ENCODE assay signal across 11 cellular contexts in genomic region chr12:128794661-128795529, GRCh38. TPM values are rescaled to one million over a fixed set of nuclear protein-coding genes. Genes with fewer than 3 reads are reported as not detected.
A peak's percentile ranks its signal among the peaks of the same experiment; 100 is the strongest.
DNase-seq lines count a peak whose midpoint lies in the region; ATAC-seq lines count a peak whose summit lies in the region.
"Had no signal": no experiment of that assay in that cellular context is flagged by ENCODE, and none has a peak within 500 bp of the region (broad histone marks: within the 10 kb centered on the region; RNA-seq: fewer than 3 reads in every experiment).

No MANE protein-coding gene starts in this region.

- peak in 1 of 2 donors; percentile 25 for ATAC-seq in activated naive CD4-positive, alpha-beta T cell treated with anti-CD3 and anti-CD28 coated beads, Interleukin-2, amount 50 U/mL, for 72 hours
- peak; percentile 36 for ATAC-seq in HG03097 (IDR thresholded peaks at IDR 0.05; ENCODE audit: low FRiP score, unreplicated experiment)
- no peak for ATAC-seq in stimulated activated naive CD8-positive, alpha-beta T cell treated with anti-CD3 and anti-CD28 coated beads, Interleukin-15, amount 100 ng/mL, for 72 hours
- ATAC-seq: body of pancreas had no signal

- no peak for DNase-seq in activated naive CD4-positive, alpha-beta T cell treated with anti-CD3 and anti-CD28 coated beads, Interleukin-2, amount 50 U/mL, for 72 hours (ENCODE audit: low spot score in 2 of 2)
- DNase-seq in activated naive CD4-positive, alpha-beta T cell treated with Interleukin-2 at 50 U/mL for 16 hours = no peak
- no peak for DNase-seq in activated naive CD8-positive, alpha-beta T cell treated with anti-CD3 and anti-CD28 coated beads for 36 hours
- no peak for DNase-seq in stimulated activated naive CD8-positive, alpha-beta T cell treated with anti-CD3 and anti-CD28 coated beads, Interleukin-15, amount 100 ng/mL, for 72 hours
- no peak for DNase-seq in NCI-H1092 (lab: John Stamatoyannopoulos, UW)
- DNase-seq in NCI-H2196 (lab: John Stamatoyannopoulos, UW; ENCODE audit: unreplicated experiment) = no peak
- no peak for DNase-seq in NCI-H128 (lab: John Stamatoyannopoulos, UW; ENCODE audit: unreplicated experiment)
- DNase-seq: stimulated activated CD4-positive, alpha-beta T cell treated with anti-CD3 and anti-CD28 coated beads, Interleukin-12 subunit alpha, Interleukin-12 subunit beta, amount 100 ng/mL, for 4 hours; testis had no signal

- peaks cover 25 to 27% of the 10 kb centered on the region in 2 donors for H3K36me3 Mint-ChIP-seq in activated naive CD4-positive, alpha-beta T cell treated with anti-CD3 and anti-CD28 coated beads, Interleukin-2, amount 50 U/mL, for 72 hours
- H3K36me3 Mint-ChIP-seq in activated naive CD8-positive, alpha-beta T cell treated with anti-CD3 and anti-CD28 coated beads for 36 hours = peaks cover 58% of the 10 kb centered on the region

- H3K27ac Mint-ChIP-seq in activated naive CD4-positive, alpha-beta T cell treated with anti-CD3 and anti-CD28 coated beads, Interleukin-2, amount 50 U/mL, for 72 hours = peak overlapping the region; percentile 50 to 91
- H3K27ac Mint-ChIP-seq in activated naive CD8-positive, alpha-beta T cell treated with anti-CD3 and anti-CD28 coated beads for 36 hours = peak overlapping the region; percentile 30
- peak overlapping the region; percentile 47 to 67 for H3K27ac Mint-ChIP-seq in stimulated activated naive CD8-positive, alpha-beta T cell treated with anti-CD3 and anti-CD28 coated beads, Interleukin-15, amount 100 ng/mL, for 72 hours

- no peaks in the 10 kb centered on the region for H3K9me3 Mint-ChIP-seq in activated naive CD4-positive, alpha-beta T cell treated with anti-CD3 and anti-CD28 coated beads, Interleukin-2, amount 50 U/mL, for 72 hours
- H3K9me3 Mint-ChIP-seq in activated naive CD8-positive, alpha-beta T cell treated with anti-CD3 and anti-CD28 coated beads for 36 hours = no peaks in the 10 kb centered on the region
- H3K9me3 Mint-ChIP-seq in stimulated activated naive CD8-positive, alpha-beta T cell treated with anti-CD3 and anti-CD28 coated beads, Interleukin-15, amount 100 ng/mL, for 72 hours = no peaks in the 10 kb centered on the region

- peaks cover 16% of the 10 kb centered on the region for H3K4me1 Mint-ChIP-seq in activated naive CD8-positive, alpha-beta T cell treated with anti-CD3 and anti-CD28 coated beads for 36 hours
- H3K4me1 Mint-ChIP-seq in stimulated activated naive CD8-positive, alpha-beta T cell treated with anti-CD3 and anti-CD28 coated beads, Interleukin-15, amount 100 ng/mL, for 72 hours = peaks cover 57% of the 10 kb centered on the region

- H3K27me3 Mint-ChIP-seq in activated naive CD8-positive, alpha-beta T cell treated with anti-CD3 and anti-CD28 coated beads for 36 hours = no peaks in the 10 kb centered on the region
- H3K27me3 Mint-ChIP-seq in stimulated activated naive CD8-positive, alpha-beta T cell treated with anti-CD3 and anti-CD28 coated beads, Interleukin-15, amount 100 ng/mL, for 72 hours = no peaks in the 10 kb centered on the region

- no peak overlapping the region for H3K4me3 Mint-ChIP-seq in activated naive CD8-positive, alpha-beta T cell treated with anti-CD3 and anti-CD28 coated beads for 36 hours
- no peak overlapping the region for H3K4me3 Mint-ChIP-seq in stimulated activated naive CD8-positive, alpha-beta T cell treated with anti-CD3 and anti-CD28 coated beads, Interleukin-15, amount 100 ng/mL, for 72 hours

RNA-seq across cellular contexts. Expression of gene SLC15A4, which starts 28.9 kb away (rescaled TPM):
- 10 to 100 TPM; 22.7 to 28.8 TPM for total RNA-seq in activated naive CD4-positive, alpha-beta T cell treated with anti-CD3 and anti-CD28 coated beads, Interleukin-2, amount 50 U/mL, for 72 hours
- 10 to 100 TPM; 18.6 to 22.0 TPM for total RNA-seq in activated naive CD8-positive, alpha-beta T cell treated with anti-CD3 and anti-CD28 coated beads for 36 hours

RNA-seq across cellular contexts. Expression of gene GLT1D1, which starts 58.4 kb away (rescaled TPM):
- total RNA-seq in activated naive CD4-positive, alpha-beta T cell treated with anti-CD3 and anti-CD28 coated beads, Interleukin-2, amount 50 U/mL, for 72 hours = under 1 TPM; 0.07 to 0.60 TPM
- under 1 TPM; 0.27 to 0.30 TPM for total RNA-seq in activated naive CD8-positive, alpha-beta T cell treated with anti-CD3 and anti-CD28 coated beads for 36 hours
- total RNA-seq: body of pancreas had no signal
